In the genomic region with DNA sequence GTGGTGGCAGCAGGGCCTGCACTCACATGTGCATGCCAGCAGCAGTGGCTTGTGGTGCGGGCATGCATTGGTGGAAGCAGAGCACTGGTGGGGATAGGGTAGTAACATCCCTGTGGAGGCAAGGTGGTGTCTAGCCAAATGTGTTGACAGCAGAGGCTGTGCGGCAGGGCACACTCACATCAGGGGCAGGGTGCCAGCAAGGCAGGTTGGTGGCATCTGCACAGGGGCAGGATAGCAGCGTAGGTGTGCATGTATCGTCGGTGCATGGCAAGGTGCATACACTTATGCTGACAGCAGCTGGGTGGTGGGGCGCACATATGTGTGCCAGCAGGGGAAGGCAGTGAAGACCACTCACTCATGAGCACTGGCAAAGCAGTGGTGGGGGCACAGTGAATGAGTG, we compare ENCODE assay signal across 22 cellular contexts.
"Had no signal": no experiment of that assay in that cellular context is flagged by ENCODE, and none has a peak within 500 bp of the region (broad histone marks: within the 10 kb centered on the region; RNA-seq: fewer than 3 reads in every experiment).

No MANE protein-coding gene starts in this region.

- H3K9ac ChIP-seq: KMS-11 had no signal

- H3K36me3 Mint-ChIP-seq: IgD-negative memory B cell had no signal

- H3K27ac ChIP-seq: KMS-11, SJSA1, SK-N-MC had no signal

- H3K36me3 ChIP-seq: SJSA1 had no signal

- H3K27me3 Mint-ChIP-seq: IgD-negative memory B cell had no signal

- H3K4me3 ChIP-seq: K562, SJSA1, SK-N-MC had no signal

- H3K27ac Mint-ChIP-seq: IgD-negative memory B cell had no signal

- H3K27me3 ChIP-seq: SJSA1 had no signal

- H3K9me3 ChIP-seq: SJSA1 had no signal

- ATAC-seq: HepG2, K562 had no signal

- DNase-seq: Kasumi-1, NCI-H1092, NCI-H1105 treated with DMSO at 0.1 percent for 48 hours, NCI-H1417 treated with DMSO at 0.1 percent for 48 hours, NCI-H146, NCI-H1694 treated with DMSO at 0.1 percent for 48 hours, NCI-H1930, NCI-H2081, NCI-H2107, NCI-H2227 treated with DMSO at 0.1 percent for 48 hours, NCI-H524, NCI-H69, NCI-H774, Right ventricle myocardium superior, RPMI8226, SIG-M5 had no signal

- H3K4me2 ChIP-seq: KMS-11 had no signal

- H3K4me3 Mint-ChIP-seq: IgD-negative memory B cell had no signal
